20 cellular contexts compared by ENCODE assay signal in the genomic region with DNA sequence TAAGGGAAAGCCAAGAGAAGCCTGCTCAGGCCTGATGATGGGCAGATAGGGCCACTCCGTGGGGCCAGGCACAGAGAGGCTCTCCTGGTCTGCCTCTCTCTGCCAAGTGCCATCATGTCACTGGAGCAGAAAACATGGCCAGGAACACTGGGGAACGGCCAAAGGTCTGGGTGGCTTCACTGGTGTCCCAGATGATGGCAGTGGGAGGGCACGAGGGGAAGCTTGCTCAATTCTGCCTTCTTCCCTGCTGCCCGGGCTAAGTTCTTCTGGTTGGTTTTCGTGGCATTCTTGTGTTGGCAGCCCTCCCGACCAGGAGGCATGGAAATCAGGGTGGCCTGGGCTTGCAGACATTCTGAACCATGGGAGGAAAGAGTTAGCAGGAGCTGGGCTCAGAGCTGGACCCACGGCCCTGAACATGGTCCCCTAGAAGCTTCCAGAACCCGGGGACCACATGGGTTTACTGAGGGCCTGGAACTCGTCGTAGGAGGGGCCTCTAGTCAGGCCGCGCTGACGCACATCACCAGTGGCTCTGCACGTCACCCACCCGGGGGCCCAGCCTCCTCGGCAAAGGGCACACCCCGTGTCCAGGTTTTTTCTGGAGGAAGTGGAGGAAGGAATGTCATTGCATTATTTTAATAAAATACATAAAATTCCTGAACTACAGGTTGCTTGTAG.
"Had no signal": no experiment of that assay in that cellular context is flagged by ENCODE, and none has a peak within 500 bp of the region (broad histone marks: within the 10 kb centered on the region; RNA-seq: fewer than 3 reads in every experiment).

No MANE protein-coding gene starts in this region.

- H3K27me3 Mint-ChIP-seq: activated CD8-positive, alpha-beta memory T cell treated with anti-CD3 and anti-CD28 coated beads, Interleukin-2, amount 10 ng/mL, durations not matched to agents 7 days and 5 days; activated naive CD8-positive, alpha-beta T cell treated with anti-CD3 and anti-CD28 coated beads, Interleukin-2, amount 50 U/mL, for 24 hours; activated T-cell treated with anti-CD3 and anti-CD28 coated beads, Interleukin-2, amount 50 U/mL, for 24 hours; T-helper 17 cell had no signal

- H3K36me3 Mint-ChIP-seq: activated CD8-positive, alpha-beta memory T cell treated with anti-CD3 and anti-CD28 coated beads, Interleukin-2, amount 10 ng/mL, durations not matched to agents 7 days and 5 days; WTC11 had no signal

- DNase-seq: activated CD4-positive, alpha-beta T cell treated with anti-CD3 and anti-CD28 coated beads for 48 hours; activated CD4-positive, alpha-beta T cell treated with anti-CD3 and anti-CD28 coated beads, Interleukin-2, amount 50 U/mL, for 4 hours; activated CD4-positive, CD25-positive, alpha-beta regulatory T cell treated with anti-CD3 and anti-CD28 coated beads, Interleukin-2, amount 50 U/mL, for 72 hours; activated CD8-positive, alpha-beta memory T cell treated with anti-CD3 and anti-CD28 coated beads, Interleukin-2, amount 10 ng/mL, durations not matched to agents 7 days and 5 days; activated effector memory CD4-positive, alpha-beta T cell treated with Interleukin-2 at 50 U/mL for 16 hours; activated naive CD4-positive, alpha-beta T cell treated with Interleukin-2 at 50 U/mL for 16 hours; activated naive CD8-positive, alpha-beta T cell treated with anti-CD3 and anti-CD28 coated beads, Interleukin-2, amount 50 U/mL, for 24 hours; activated T-cell treated with anti-CD3 and anti-CD28 coated beads, Interleukin-2, amount 50 U/mL, for 24 hours; amniotic stem cell; brain microvascular endothelial cell; NCI-H1092; NCI-H1694; NCI-H2029; NCI-H2107; NCI-H226; T-helper 17 cell; T-helper 9 cell had no signal

- H3K4me1 Mint-ChIP-seq: activated CD8-positive, alpha-beta memory T cell treated with anti-CD3 and anti-CD28 coated beads, Interleukin-2, amount 10 ng/mL, durations not matched to agents 7 days and 5 days; activated naive CD8-positive, alpha-beta T cell treated with anti-CD3 and anti-CD28 coated beads, Interleukin-2, amount 50 U/mL, for 24 hours; T-helper 17 cell had no signal

- ATAC-seq: activated CD8-positive, alpha-beta memory T cell treated with anti-CD3 and anti-CD28 coated beads, Interleukin-2, amount 10 ng/mL, durations not matched to agents 7 days and 5 days; activated naive CD4-positive, alpha-beta T cell treated with anti-CD3 and anti-CD28 coated beads, Interleukin-2, amount 50 U/mL, for 72 hours; activated naive CD8-positive, alpha-beta T cell treated with anti-CD3 and anti-CD28 coated beads, Interleukin-2, amount 50 U/mL, for 24 hours; T-helper 17 cell had no signal

- H3K4me3 Mint-ChIP-seq: activated CD8-positive, alpha-beta memory T cell treated with anti-CD3 and anti-CD28 coated beads, Interleukin-2, amount 10 ng/mL, durations not matched to agents 7 days and 5 days; activated naive CD8-positive, alpha-beta T cell treated with anti-CD3 and anti-CD28 coated beads, Interleukin-2, amount 50 U/mL, for 24 hours; activated T-cell treated with anti-CD3 and anti-CD28 coated beads, Interleukin-2, amount 50 U/mL, for 24 hours; activated T-helper 1 cell treated with anti-CD3 and anti-CD28 coated beads, Interleukin-12 subunit alpha, Interleukin-12 subunit beta, Interleukin-2, Interleukin-4 antibody, amounts not matched to agents 30 ng/mL and 10 ng/mL and 1 ng/mL, durations not matched to agents 14 hours and 24 hours and 36 hours; T-helper 17 cell; WTC11 had no signal

- H3K27ac Mint-ChIP-seq: activated CD8-positive, alpha-beta memory T cell treated with anti-CD3 and anti-CD28 coated beads, Interleukin-2, amount 10 ng/mL, durations not matched to agents 7 days and 5 days; activated naive CD4-positive, alpha-beta T cell treated with anti-CD3 and anti-CD28 coated beads, Interleukin-2, amount 50 U/mL, for 72 hours; activated naive CD8-positive, alpha-beta T cell treated with anti-CD3 and anti-CD28 coated beads, Interleukin-2, amount 50 U/mL, for 24 hours; activated T-cell treated with anti-CD3 and anti-CD28 coated beads, Interleukin-2, amount 50 U/mL, for 24 hours; activated T-helper 1 cell treated with anti-CD3 and anti-CD28 coated beads, Interleukin-12 subunit alpha, Interleukin-12 subunit beta, Interleukin-2, Interleukin-4 antibody, amounts not matched to agents 30 ng/mL and 10 ng/mL and 1 ng/mL, durations not matched to agents 14 hours and 24 hours and 36 hours; T-helper 17 cell; WTC11 had no signal

- H3K9me3 Mint-ChIP-seq: activated naive CD4-positive, alpha-beta T cell treated with anti-CD3 and anti-CD28 coated beads, Interleukin-2, amount 50 U/mL, for 72 hours; activated naive CD8-positive, alpha-beta T cell treated with anti-CD3 and anti-CD28 coated beads, Interleukin-2, amount 50 U/mL, for 24 hours; activated T-cell treated with anti-CD3 and anti-CD28 coated beads, Interleukin-2, amount 50 U/mL, for 24 hours; activated T-helper 1 cell treated with anti-CD3 and anti-CD28 coated beads, Interleukin-12 subunit alpha, Interleukin-12 subunit beta, Interleukin-2, Interleukin-4 antibody, amounts not matched to agents 30 ng/mL and 10 ng/mL and 1 ng/mL, durations not matched to agents 14 hours and 24 hours and 36 hours had no signal
